ENCODE assay signal across 7 cellular contexts in the genomic region with DNA sequence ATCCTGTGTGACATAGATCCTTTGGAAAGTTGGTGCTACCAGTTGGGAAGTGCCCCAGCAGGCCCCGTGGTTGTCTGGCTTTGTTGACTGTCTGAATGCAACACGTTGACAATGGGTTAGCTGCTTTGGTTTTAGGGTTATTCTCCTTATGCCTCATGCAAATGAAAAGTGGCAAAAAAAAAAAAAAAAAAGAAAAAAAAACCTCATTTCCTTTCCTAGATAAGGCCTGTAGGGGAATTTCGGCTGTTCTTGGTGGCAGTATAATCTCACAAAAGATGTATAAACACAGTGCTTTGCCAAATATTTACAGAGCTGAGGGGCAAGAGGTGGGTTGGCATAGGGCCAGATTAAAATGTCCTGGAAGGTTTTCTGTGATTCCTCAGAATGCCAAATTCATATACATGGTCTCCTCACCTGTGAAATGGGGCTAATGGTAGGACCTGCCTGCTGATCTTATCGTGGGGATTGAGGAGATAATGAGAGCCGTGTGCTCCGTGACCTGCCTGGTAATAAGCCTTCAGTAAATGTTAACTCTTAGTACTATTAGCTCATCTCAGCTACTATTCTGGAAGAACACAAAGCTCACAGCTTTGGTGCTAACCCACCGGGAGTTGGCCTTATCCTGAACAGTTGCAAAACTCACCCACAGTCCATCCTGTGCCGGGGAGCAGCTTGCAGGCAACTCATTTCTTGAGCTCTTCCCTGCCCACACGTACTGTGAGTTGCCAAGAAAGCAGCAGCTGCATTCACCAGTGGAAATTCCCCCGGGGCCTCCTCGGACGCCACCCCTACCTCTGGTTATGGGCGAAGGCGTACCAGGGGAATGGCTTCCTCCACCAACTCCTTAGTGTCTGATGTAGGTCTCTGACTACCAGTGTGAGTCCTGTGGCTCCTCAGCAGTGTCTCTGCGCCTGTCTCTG.
A peak's percentile ranks its signal among the peaks of the same experiment; 100 is the strongest.
DNase-seq lines count a peak whose midpoint lies in the region; ATAC-seq lines count a peak whose summit lies in the region.

No MANE protein-coding gene starts in this region.

- peak overlapping the region; percentile 58 to 67 for H3K27ac Mint-ChIP-seq in effector memory CD8-positive, alpha-beta T cell

- ATAC-seq in GM18909 (IDR thresholded peaks at IDR 0.05; ENCODE audit: poor library complexity, unreplicated experiment) = peak; percentile 69
- peak; percentile 81 for ATAC-seq in HG02759 (IDR thresholded peaks at IDR 0.05; ENCODE audit: unreplicated experiment)
- ATAC-seq in effector memory CD8-positive, alpha-beta T cell (replicated peaks) = peak; percentile 79

- peak overlapping the region; percentile 24 to 42 for H3K4me3 Mint-ChIP-seq in effector memory CD8-positive, alpha-beta T cell

- no peaks in the 10 kb centered on the region for H3K27me3 Mint-ChIP-seq in effector memory CD8-positive, alpha-beta T cell

- H3K36me3 Mint-ChIP-seq in effector memory CD8-positive, alpha-beta T cell (ENCODE audit: insufficient read depth) = peaks cover 4% of the 10 kb centered on the region

- no peaks in the 10 kb centered on the region for H3K9me3 Mint-ChIP-seq in effector memory CD8-positive, alpha-beta T cell

- DNase-seq in SHP77 treated with DMSO at 0.1 percent for 48 hours (lab: John Stamatoyannopoulos, UW) = peak; percentile 47
- DNase-seq in effector memory CD8-positive, alpha-beta T cell = peak in 1 of 3 experiments; percentile 8
- DNase-seq in stimulated activated CD4-positive, alpha-beta T cell treated with anti-CD3 and anti-CD28 coated beads, TNF-alpha, amount 100 ng/mL, for 4 hours (ENCODE audit: low read depth in 3 of 3) = peak; percentile 19 to 27 (median 23)
- DNase-seq in effector CD8-positive, alpha-beta T cell (lab: John Stamatoyannopoulos, UW) = no peak
- DNase-seq in NCI-H2171 (lab: John Stamatoyannopoulos, UW) = no peak

- peaks cover 38 to 56% of the 10 kb centered on the region in 2 donors for H3K4me1 Mint-ChIP-seq in effector memory CD8-positive, alpha-beta T cell (ENCODE audit: low read depth in 2 of 2)

Comparison
In these comparisons a context has a peak if more than half of its experiments do, and no peak if none do; other contexts are left out.
1. DNase-seq: peak in SHP77 treated with DMSO at 0.1 percent for 48 hours (single experiment) and stimulated activated CD4-positive, alpha-beta T cell treated with anti-CD3 and anti-CD28 coated beads, TNF-alpha, amount 100 ng/mL, for 4 hours (3 of 3); none in effector CD8-positive, alpha-beta T cell (single experiment) and NCI-H2171 (single experiment).
2. Peak in every context shown above with its lines, with median percentiles within 50 percentile points of each other: ATAC-seq.